In the genomic region with DNA sequence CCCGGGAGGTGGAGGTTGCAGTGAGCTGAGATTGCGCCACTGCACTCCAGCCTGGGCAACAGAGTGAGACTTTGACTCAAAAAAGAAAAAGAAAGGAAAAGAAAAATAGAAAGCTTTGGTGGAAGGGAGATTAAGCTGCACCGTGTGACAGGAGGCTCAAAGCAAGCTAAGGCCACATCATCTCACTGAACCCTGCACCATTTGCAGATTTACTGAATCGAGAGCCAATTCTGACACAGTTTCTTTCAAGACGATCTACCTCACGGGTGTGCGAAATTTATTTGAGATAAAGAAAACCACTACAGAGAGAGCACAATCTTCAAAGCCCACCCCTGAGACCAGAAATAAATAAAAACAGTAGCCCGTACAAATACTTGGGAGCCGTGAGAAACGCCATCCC, we compare ENCODE assay signal across 22 cellular contexts. TPM values are rescaled to one million over a fixed set of nuclear protein-coding genes. Genes with fewer than 3 reads are reported as not detected.
DNase-seq lines count a peak whose midpoint lies in the region; ATAC-seq and TF ChIP-seq lines count a peak whose summit lies in the region.
"Had no signal": no experiment of that assay in that cellular context is flagged by ENCODE, and none has a peak within 500 bp of the region (broad histone marks: within the 10 kb centered on the region; RNA-seq: fewer than 3 reads in every experiment).

No MANE protein-coding gene starts in this region.

- ATAC-seq in activated T-cell treated with anti-CD3 and anti-CD28 coated beads, Interleukin-2, amount 50 U/mL, for 4 hours, result peak; percentile 46 to 60
- ATAC-seq in HG03159 (IDR thresholded peaks at IDR 0.05; ENCODE audit: unreplicated experiment), result no peak
- ATAC-seq: A549, Panc1 had no signal

- no peak overlapping the region for H3K4me3 ChIP-seq in BLaER1
- peak overlapping the region; percentile 30 for H3K4me3 ChIP-seq in Jurkat, Clone E6-1 (ENCODE audit: low read length)
- H3K4me3 ChIP-seq: A549, GM23248 had no signal

- H3K9me3 ChIP-seq in BLaER1, result peaks cover 6% of the 10 kb centered on the region; the same call in 1 of the 2 replicates

- H3K9ac ChIP-seq in BLaER1, result no peak overlapping the region
- H3K9ac ChIP-seq: GM23248 had no signal

- H3K4me3 Mint-ChIP-seq in activated T-cell treated with anti-CD3 and anti-CD28 coated beads, Interleukin-2, amount 50 U/mL, for 4 hours, result peak overlapping the region; percentile 24
- peak overlapping the region; percentile 42 for H3K4me3 Mint-ChIP-seq in glutamatergic neuron (ENCODE audit: unreplicated experiment)

- no peaks in the 10 kb centered on the region for H3K36me3 Mint-ChIP-seq in activated T-cell treated with anti-CD3 and anti-CD28 coated beads, Interleukin-2, amount 50 U/mL, for 4 hours (ENCODE audit: insufficient read depth)
- H3K36me3 Mint-ChIP-seq in glutamatergic neuron (ENCODE audit: unreplicated experiment), result no peaks in the 10 kb centered on the region

- no peak for DNase-seq in activated T-cell treated with anti-CD3 and anti-CD28 coated beads, Interleukin-2, amount 50 U/mL, for 4 hours
- no peak for DNase-seq in activated T-cell treated with anti-CD3 and anti-CD28 coated beads, Interleukin-2, amount 50 U/mL, for 48 hours
- DNase-seq in Jurkat, Clone E6-1 (ENCODE audit: low read depth, low spot score), result peak; percentile 78
- DNase-seq in glutamatergic neuron, result no peak
- no peak for DNase-seq in NCI-H1930 (lab: John Stamatoyannopoulos, UW)
- DNase-seq in NCI-H69 (lab: John Stamatoyannopoulos, UW), result no peak
- DNase-seq: COR-L47, GF-D8, GM23248, HCEC 1CT, KG1, NCI-H1048, NCI-H1436 treated with DMSO at 0.1 percent for 48 hours, NCI-H2081, NCI-H82, Right ventricle myocardium superior had no signal

- peaks cover 14% of the 10 kb centered on the region; the same call in 1 of the 2 replicates for H3K27me3 ChIP-seq in BLaER1

- peaks cover 78% of the 10 kb centered on the region for H4K20me1 ChIP-seq in BLaER1

- H3K27ac Mint-ChIP-seq in glutamatergic neuron (ENCODE audit: unreplicated experiment), result peak overlapping the region; percentile 52

- H3K9me3 Mint-ChIP-seq in activated T-cell treated with anti-CD3 and anti-CD28 coated beads, Interleukin-2, amount 50 U/mL, for 4 hours, result no peaks in the 10 kb centered on the region
- peaks cover 19% of the 10 kb centered on the region for H3K9me3 Mint-ChIP-seq in glutamatergic neuron (ENCODE audit: unreplicated experiment)

- H3K27me3 Mint-ChIP-seq in activated T-cell treated with anti-CD3 and anti-CD28 coated beads, Interleukin-2, amount 50 U/mL, for 4 hours (ENCODE audit: low read depth), result peaks cover 29% of the 10 kb centered on the region
- peaks cover 6% of the 10 kb centered on the region for H3K27me3 Mint-ChIP-seq in glutamatergic neuron (ENCODE audit: unreplicated experiment)

- no peak for TF ChIP-seq CTCF in glutamatergic neuron (IDR thresholded peaks at IDR 0.05; ENCODE audit: partially characterized antibody, unreplicated experiment)

- peaks cover 8% of the 10 kb centered on the region for H3K36me3 ChIP-seq in BLaER1

- peaks cover 18% of the 10 kb centered on the region for H3K4me1 Mint-ChIP-seq in activated T-cell treated with anti-CD3 and anti-CD28 coated beads, Interleukin-2, amount 50 U/mL, for 4 hours (ENCODE audit: low read depth)
- H3K4me1 Mint-ChIP-seq in glutamatergic neuron (ENCODE audit: low read depth, unreplicated experiment), result peaks cover 47% of the 10 kb centered on the region

- peak overlapping the region; percentile 57 for H3K4me2 ChIP-seq in BLaER1
- H3K4me2 ChIP-seq: A549 had no signal

- peaks cover 78% of the 10 kb centered on the region for H3K4me1 ChIP-seq in BLaER1
- H3K4me1 ChIP-seq: A549 had no signal

- no peak overlapping the region for H3K27ac ChIP-seq in BLaER1
- H3K27ac ChIP-seq: A549, C4-2B, GM23248 had no signal

RNA-seq across cellular contexts. Expression of a gene that starts 49.6 kb away (rescaled TPM):
- 1 to 10 TPM; 1.0 to 2.5 (median 2.0) TPM for total RNA-seq in activated T-cell treated with anti-CD3 and anti-CD28 coated beads, Interleukin-2, amount 50 U/mL, for 4 hours
- polyA plus RNA-seq in Jurkat, Clone E6-1 (2012; ENCODE audit: insufficient read depth, insufficient read length), result 4.6 TPM
- total RNA-seq in glutamatergic neuron (ENCODE audit: unreplicated experiment), result 50.3 TPM
- total RNA-seq: Daoy had no signal
- polyA plus RNA-seq: GM23248 had no signal

RNA-seq across cellular contexts. Expression of a gene that starts 54.4 kb away (rescaled TPM):
- 10 to 100 TPM; 56.6 to 59.9 (median 58.5) TPM for total RNA-seq in activated T-cell treated with anti-CD3 and anti-CD28 coated beads, Interleukin-2, amount 50 U/mL, for 4 hours
- 21.1 TPM for polyA plus RNA-seq in Jurkat, Clone E6-1 (2012; ENCODE audit: insufficient read depth, insufficient read length)
- total RNA-seq in glutamatergic neuron (ENCODE audit: unreplicated experiment), result 36.4 TPM

Comparison
In these comparisons a context has a peak if more than half of its experiments do, and no peak if none do; other contexts are left out.
1. RNA of a gene that starts 49.6 kb away (total RNA-seq): 50.3 TPM in glutamatergic neuron (single experiment); 1.0 to 2.5 TPM in activated T-cell treated with anti-CD3 and anti-CD28 coated beads, Interleukin-2, amount 50 U/mL, for 4 hours; every median in the first group is over 10 times any median in the second.